12 cellular contexts compared by ENCODE assay signal in the genomic region with DNA sequence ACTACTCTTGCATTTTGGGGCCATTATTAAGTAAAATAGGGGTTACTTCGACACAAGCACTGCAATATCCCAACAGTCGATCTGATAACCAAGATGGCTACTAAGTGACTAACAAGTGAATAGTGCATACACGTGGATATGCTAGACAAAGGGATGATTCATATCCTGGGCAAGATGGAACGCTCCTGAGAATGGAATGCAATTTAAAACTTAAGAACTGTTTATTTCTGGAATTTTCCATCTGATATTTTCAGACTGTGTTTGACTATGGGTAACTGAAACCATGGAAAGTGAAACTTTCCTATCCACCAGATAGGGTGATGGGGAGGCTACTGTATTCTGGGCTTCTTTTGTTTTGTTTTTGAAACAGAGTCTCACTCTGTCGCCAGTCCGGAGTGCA.
A peak's percentile ranks its signal among the peaks of the same experiment; 100 is the strongest.
DNase-seq lines count a peak whose midpoint lies in the region; ATAC-seq, FAIRE-seq and TF ChIP-seq lines count a peak whose summit lies in the region.
"Had no signal": no experiment of that assay in that cellular context is flagged by ENCODE, and none has a peak within 500 bp of the region (broad histone marks: within the 10 kb centered on the region; RNA-seq: fewer than 3 reads in every experiment).

No MANE protein-coding gene starts in this region.

- H3K4me1 ChIP-seq in keratinocyte (ENCODE audit: control insufficient read depth, extremely low read depth, insufficient read depth, low read length), result peaks cover 23% of the 10 kb centered on the region
- H3K4me1 ChIP-seq in SJCRH30, result no peaks in the 10 kb centered on the region

- H3K4me3 ChIP-seq in AG04450 (ENCODE audit: low read depth, low read length) (no peak overlapping the region), keratinocyte (ENCODE audit: control insufficient read depth in 2 of 3, extremely low read depth in 1 of 3, insufficient read depth in 2 of 3, low read depth in 1 of 3, low read length in 3 of 3) (no peak overlapping the region), SJCRH30 (no peak overlapping the region)

- H3K9me3 ChIP-seq in AG04450 (ENCODE audit: control insufficient read depth, insufficient read depth, low read length), result 0 out of 2 replicates have a peak, but pooled peaks cover 3% of the 10 kb centered on the region
- H3K9me3 ChIP-seq in keratinocyte (ENCODE audit: control insufficient read depth, low read depth, low read length), result peaks cover 2% of the 10 kb centered on the region
- H3K9me3 ChIP-seq in SJCRH30 (replicated peaks), result no peaks in the 10 kb centered on the region

- peak overlapping the region; percentile 31 for H3K4me2 ChIP-seq in keratinocyte (ENCODE audit: control insufficient read depth, extremely low read depth, insufficient read depth, low read depth, low read length)

- H3K79me2 ChIP-seq in keratinocyte (ENCODE audit: control insufficient read depth, insufficient read depth, low read length), result peaks cover 10% of the 10 kb centered on the region

- peak overlapping the region; percentile 89 for H3K27ac ChIP-seq in AG04450 (ENCODE audit: low read depth, low read length)
- H3K27ac ChIP-seq in keratinocyte (ENCODE audit: control insufficient read depth, insufficient read depth, low read length), result peak overlapping the region; percentile 94
- no peak overlapping the region for H3K27ac ChIP-seq in SJCRH30

- H3K9me1 ChIP-seq in keratinocyte (ENCODE audit: control insufficient read depth, extremely low read depth, insufficient read depth, low read length), result no peaks in the 10 kb centered on the region

- POLR2A ChIA-PET in AG04450 (lab: Yijun Ruan, JAX), result no interaction called here

- ATAC-seq in GM21360 (IDR thresholded peaks at IDR 0.05; ENCODE audit: unreplicated experiment) (no peak), HG03520 (IDR thresholded peaks at IDR 0.05; ENCODE audit: unreplicated experiment) (no peak)
- ATAC-seq: activated T-cell treated with anti-CD3 and anti-CD28 coated beads, Interleukin-2, amount 50 U/mL, for 4 hours had no signal

- CTCF ChIA-PET in AG04450 (lab: Charles Lee), result no interaction called here

- no peak for TF ChIP-seq CTCF in AG04450 (IDR thresholded peaks at IDR 0.05; ENCODE audit: low read depth, low read length)
- no peak for TF ChIP-seq CTCF in keratinocyte (optimal IDR thresholded peaks at IDR 0.05 in 1 of 3, IDR thresholded peaks at IDR 0.05 in 1 of 3, conservative IDR thresholded peaks at IDR 0.05 in 1 of 3; ENCODE audit: extremely low read depth in 1 of 3, insufficient read depth in 2 of 3, low read length in 3 of 3)

- H2AFZ ChIP-seq in keratinocyte (ENCODE audit: control insufficient read depth, low read length), result peak overlapping the region; percentile 41

- H3K36me3 ChIP-seq in keratinocyte (ENCODE audit: control insufficient read depth in 2 of 2, extremely low read depth in 1 of 2, insufficient read depth in 2 of 2, low read length in 2 of 2) (peaks cover under 1 to 1% of the 10 kb centered on the region in 2 experiments), SJCRH30 (peaks cover 12% of the 10 kb centered on the region)

- DNase-seq in AG04450 (ENCODE audit: low read depth, low spot score), result peak; percentile 83
- DNase-seq in HT1080 (ENCODE audit: low read depth), result peak; percentile 79
- DNase-seq in brain pericyte (ENCODE audit: low read depth, low spot score), result peak; percentile 15
- peak; percentile 45 for DNase-seq in keratinocyte (ENCODE audit: low read depth, low spot score)
- no peak for DNase-seq in MV-4-11 (lab: John Stamatoyannopoulos, UW)
- DNase-seq in SJCRH30, result no peak
- DNase-seq: activated T-cell treated with anti-CD3 and anti-CD28 coated beads, Interleukin-2, amount 50 U/mL, for 4 hours; islet precursor cell; NCI-H1092 treated with DMSO at 0.1 percent for 48 hours; occipital lobe had no signal

- dilution Hi-C loops in keratinocyte (cut with MboI; ENCODE audit: extremely low pct_ligation_motif_present, low sequenced_read_pairs), result no loop called here

- peak overlapping the region; percentile 60 for H3K9ac ChIP-seq in keratinocyte (ENCODE audit: control insufficient read depth, extremely low read depth, insufficient read depth, low read length)

- FAIRE-seq in keratinocyte (lab: Jason Lieb, UNC), result peak; percentile 72

- no peaks in the 10 kb centered on the region for H4K20me1 ChIP-seq in keratinocyte (ENCODE audit: control insufficient read depth, extremely low read depth, insufficient read depth, low read length)

- H3K27me3 ChIP-seq in AG04450 (ENCODE audit: control insufficient read depth, insufficient read depth, low read length), result no peaks in the 10 kb centered on the region
- no peaks in the 10 kb centered on the region for H3K27me3 ChIP-seq in keratinocyte (ENCODE audit: control insufficient read depth, extremely low read depth, insufficient read depth, low read length)
- H3K27me3 ChIP-seq in SJCRH30, result no peaks in the 10 kb centered on the region

Comparison
In these comparisons a context has a peak if more than half of its experiments do, and no peak if none do; other contexts are left out.
1. DNase-seq: peak in AG04450 (single experiment), HT1080 (single experiment), brain pericyte (single experiment) and keratinocyte (single experiment); none in MV-4-11 (single experiment) and SJCRH30 (0 of 2).